34 cellular contexts compared by ENCODE assay signal in the genomic region with DNA sequence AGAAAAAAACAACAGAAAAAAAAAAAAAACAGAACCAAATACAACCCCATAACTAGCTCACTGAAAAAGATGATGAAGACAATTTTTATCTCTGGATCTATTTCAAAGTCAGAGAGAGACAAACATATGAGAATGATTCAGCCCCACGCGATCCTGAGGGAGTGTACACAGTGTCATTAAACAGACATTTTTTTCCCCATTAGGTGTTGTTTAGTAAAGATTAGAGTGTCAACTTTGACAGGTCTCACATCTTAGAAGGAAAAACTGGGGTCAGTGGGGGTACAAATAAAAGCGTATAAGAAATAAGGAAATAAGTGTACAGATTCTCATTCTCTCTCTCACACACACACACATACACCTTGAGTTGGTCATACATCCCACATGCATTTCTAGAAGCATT.
"Had no signal": no experiment of that assay in that cellular context is flagged by ENCODE, and none has a peak within 500 bp of the region (broad histone marks: within the 10 kb centered on the region; RNA-seq: fewer than 3 reads in every experiment).

No MANE protein-coding gene starts in this region.

- H3K4me1 Mint-ChIP-seq: activated B cell treated with CpG ODN at 0.5 μM for 24 hours; activated naive CD4-positive, alpha-beta T cell treated with anti-CD3 and anti-CD28 coated beads, Interleukin-2, amount 50 U/mL, for 24 hours; activated naive CD8-positive, alpha-beta T cell treated with anti-CD3 and anti-CD28 coated beads for 36 hours; activated naive CD8-positive, alpha-beta T cell treated with anti-CD3 and anti-CD28 coated beads, Interleukin-2, amount 50 U/mL, for 24 hours; T-helper 17 cell had no signal

- H3K27me3 Mint-ChIP-seq: activated B cell treated with CpG ODN at 0.5 μM for 24 hours; activated CD8-positive, alpha-beta T cell treated with anti-CD3 and anti-CD28 coated beads for 36 hours; activated naive CD4-positive, alpha-beta T cell treated with anti-CD3 and anti-CD28 coated beads, Interleukin-2, amount 50 U/mL, for 24 hours; activated naive CD8-positive, alpha-beta T cell treated with anti-CD3 and anti-CD28 coated beads for 36 hours; activated naive CD8-positive, alpha-beta T cell treated with anti-CD3 and anti-CD28 coated beads, Interleukin-2, amount 50 U/mL, for 24 hours; T-helper 17 cell had no signal

- DNase-seq: activated B cell treated with CpG ODN at 0.5 μM for 24 hours; activated CD4-positive, alpha-beta T cell treated with anti-CD3 and anti-CD28 coated beads for 48 hours; activated CD4-positive, alpha-beta T cell treated with anti-CD3 and anti-CD28 coated beads, Interleukin-2, amount 50 U/mL, for 1 hour; activated CD4-positive, alpha-beta T cell treated with anti-CD3 and anti-CD28 coated beads, Interleukin-2, amount 50 U/mL, for 48 hours; activated CD8-positive, alpha-beta memory T cell treated with anti-CD3 and anti-CD28 coated beads for 24 hours; activated CD8-positive, alpha-beta memory T cell treated with anti-CD3 and anti-CD28 coated beads, Interleukin-2, amount 50 U/mL, for 4 hours; activated CD8-positive, alpha-beta T cell treated with anti-CD3 and anti-CD28 coated beads for 36 hours; activated effector memory CD4-positive, alpha-beta T cell treated with anti-CD3 and anti-CD28 coated beads, Interleukin-2, amount 50 U/mL, for 16 hours; activated naive CD4-positive, alpha-beta T cell treated with anti-CD3 and anti-CD28 coated beads for 36 hours; activated naive CD8-positive, alpha-beta T cell treated with anti-CD3 and anti-CD28 coated beads for 36 hours; activated naive CD8-positive, alpha-beta T cell treated with anti-CD3 and anti-CD28 coated beads, Interleukin-2, amount 50 U/mL, for 24 hours; activated T-cell treated with anti-CD3 and anti-CD28 coated beads, Interleukin-2, amount 50 U/mL, for 1 hour; activated T-cell treated with anti-CD3 and anti-CD28 coated beads, Interleukin-2, amount 50 U/mL, for 48 hours; adrenal gland; aorta; body of pancreas; central memory CD4-positive, alpha-beta T cell; cerebellar nuclear complex; colonic mucosa; effector CD8-positive, alpha-beta T cell; foreskin keratinocyte; gastrocnemius medialis; glutamatergic neuron; heart left ventricle; T-helper 17 cell; T1000; WERI-Rb-1 had no signal

- H3K9me3 ChIP-seq: adrenal gland, body of pancreas, colonic mucosa, gastrocnemius medialis, heart left ventricle had no signal

- H3K4me1 ChIP-seq: adrenal gland, body of pancreas, colonic mucosa, foreskin keratinocyte, gastrocnemius medialis, heart left ventricle had no signal

- H3K27ac Mint-ChIP-seq: activated B cell treated with CpG ODN at 0.5 μM for 24 hours; activated CD8-positive, alpha-beta T cell treated with anti-CD3 and anti-CD28 coated beads for 36 hours; activated naive CD4-positive, alpha-beta T cell treated with anti-CD3 and anti-CD28 coated beads for 36 hours; activated naive CD4-positive, alpha-beta T cell treated with anti-CD3 and anti-CD28 coated beads, Interleukin-2, amount 50 U/mL, for 24 hours; activated naive CD8-positive, alpha-beta T cell treated with anti-CD3 and anti-CD28 coated beads for 36 hours; activated naive CD8-positive, alpha-beta T cell treated with anti-CD3 and anti-CD28 coated beads, Interleukin-2, amount 50 U/mL, for 24 hours; activated T-helper 1 cell treated with anti-CD3 and anti-CD28 coated beads, Interleukin-12 subunit alpha, Interleukin-12 subunit beta, Interleukin-2, Interleukin-4 antibody, amounts not matched to agents 30 ng/mL and 10 ng/mL and 1 ng/mL, durations not matched to agents 14 hours and 24 hours and 36 hours; activated T-helper 2 cell treated with anti-CD3 and anti-CD28 coated beads, Interferon-gamma antibody, Interleukin-2, Interleukin-4, amounts not matched to agents 10 μg/mL and 5 μg/mL and 100 μg/mL, durations not matched to agents 14 hours and 24 hours and 36 hours; T-helper 17 cell; T-helper 2 cell treated with Interferon-gamma antibody and Interleukin-4, amounts not matched to agents 5 μg/mL and 100 μg/mL, for 36 hours had no signal

- H3K36me3 ChIP-seq: adrenal gland, cardiac muscle cell, colonic mucosa, gastrocnemius medialis, heart left ventricle, WERI-Rb-1 had no signal

- H3K27ac ChIP-seq: adrenal gland, body of pancreas, cardiac muscle cell, colonic mucosa, foreskin keratinocyte, gastrocnemius medialis, heart left ventricle, WERI-Rb-1 had no signal

- ATAC-seq: activated CD4-positive, CD25-positive, alpha-beta regulatory T cell treated with anti-CD3 and anti-CD28 coated beads, Interleukin-2, amount 50 U/mL, for 24 hours; activated CD8-positive, alpha-beta T cell treated with anti-CD3 and anti-CD28 coated beads for 36 hours; activated naive CD8-positive, alpha-beta T cell treated with anti-CD3 and anti-CD28 coated beads, Interleukin-2, amount 50 U/mL, for 24 hours; body of pancreas; esophagus mucosa; foreskin keratinocyte; gastrocnemius medialis; heart left ventricle; T-helper 17 cell had no signal

- H3K4me3 Mint-ChIP-seq: activated B cell treated with CpG ODN at 0.5 μM for 24 hours; activated CD8-positive, alpha-beta T cell treated with anti-CD3 and anti-CD28 coated beads for 36 hours; activated naive CD4-positive, alpha-beta T cell treated with anti-CD3 and anti-CD28 coated beads for 36 hours; activated naive CD4-positive, alpha-beta T cell treated with anti-CD3 and anti-CD28 coated beads, Interleukin-2, amount 50 U/mL, for 24 hours; activated naive CD8-positive, alpha-beta T cell treated with anti-CD3 and anti-CD28 coated beads for 36 hours; activated naive CD8-positive, alpha-beta T cell treated with anti-CD3 and anti-CD28 coated beads, Interleukin-2, amount 50 U/mL, for 24 hours; activated T-helper 1 cell treated with anti-CD3 and anti-CD28 coated beads, Interleukin-12 subunit alpha, Interleukin-12 subunit beta, Interleukin-2, Interleukin-4 antibody, amounts not matched to agents 30 ng/mL and 10 ng/mL and 1 ng/mL, durations not matched to agents 14 hours and 24 hours and 36 hours; T-helper 17 cell; T-helper 2 cell treated with Interferon-gamma antibody and Interleukin-4, amounts not matched to agents 5 μg/mL and 100 μg/mL, for 36 hours had no signal

- H3K4me3 ChIP-seq: adrenal gland, body of pancreas, cardiac muscle cell, colonic mucosa, gastrocnemius medialis, heart left ventricle had no signal

- H3K27me3 ChIP-seq: adrenal gland, body of pancreas, cardiac muscle cell, colonic mucosa, foreskin keratinocyte, gastrocnemius medialis, heart left ventricle had no signal

- H3K36me3 Mint-ChIP-seq: activated naive CD4-positive, alpha-beta T cell treated with anti-CD3 and anti-CD28 coated beads, Interleukin-2, amount 50 U/mL, for 24 hours; activated naive CD8-positive, alpha-beta T cell treated with anti-CD3 and anti-CD28 coated beads for 36 hours had no signal

- H3K9me3 Mint-ChIP-seq: activated B cell treated with CpG ODN at 0.5 μM for 24 hours; activated CD8-positive, alpha-beta T cell treated with anti-CD3 and anti-CD28 coated beads for 36 hours; T-helper 2 cell treated with Interferon-gamma antibody and Interleukin-4, amounts not matched to agents 5 μg/mL and 100 μg/mL, for 36 hours had no signal
